18 cellular contexts compared by ENCODE assay signal in the genomic region with DNA sequence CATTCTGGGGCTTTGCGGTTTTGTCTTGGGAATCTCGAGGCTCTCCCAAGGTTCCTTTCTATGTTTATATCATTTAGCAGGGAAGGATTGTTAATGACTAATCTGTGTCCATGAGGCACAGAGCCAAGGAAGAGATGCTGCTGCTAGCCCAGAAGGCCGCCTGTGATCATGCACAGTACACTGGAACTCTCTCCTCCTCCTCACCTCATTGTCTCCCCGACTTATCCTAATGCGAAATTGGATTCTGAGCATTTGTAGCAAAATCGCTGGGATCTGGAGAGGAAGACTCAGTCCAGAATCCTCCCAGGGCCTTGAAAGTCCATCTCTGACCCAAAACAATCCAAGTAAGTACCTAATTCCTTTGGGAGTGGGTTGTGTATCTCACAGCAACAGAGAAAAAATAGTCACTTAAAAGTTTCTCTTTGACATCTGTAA. TPM values are rescaled to one million over a fixed set of nuclear protein-coding genes. Genes with fewer than 3 reads are reported as not detected.
DNase-seq lines count a peak whose midpoint lies in the region; ATAC-seq and TF ChIP-seq lines count a peak whose summit lies in the region.
"Had no signal": no experiment of that assay in that cellular context is flagged by ENCODE, and none has a peak within 500 bp of the region (broad histone marks: within the 10 kb centered on the region; RNA-seq: fewer than 3 reads in every experiment).

A gene (plus strand): TSS at position 151 of the 435 bp plus-strand sequence. CDS start 19,458 bp downstream, outside the sequence.

- no peaks in the 10 kb centered on the region for H3K9me3 Mint-ChIP-seq in osteocyte (ENCODE audit: unreplicated experiment)
- H3K9me3 Mint-ChIP-seq: activated B cell treated with CpG ODN at 0.5 μM for 24 hours had no signal

- H3K27ac Mint-ChIP-seq in osteocyte (ENCODE audit: unreplicated experiment) = no peak within 1 kb of the TSS
- H3K27ac Mint-ChIP-seq: activated B cell treated with CpG ODN at 0.5 μM for 24 hours had no signal

- H3K36me3 ChIP-seq in osteoblast (ENCODE audit: insufficient read depth, low read length) (no peaks in the 10 kb centered on the region), gastroesophageal sphincter (no peaks in the 10 kb centered on the region)
- H3K36me3 ChIP-seq: BLaER1 treated with 17β-estradiol and CSF1 and Interleukin-3, amounts not matched to agents 10 nM and 100 nM; uterus had no signal

- no peak for TF ChIP-seq POLR2A in gastroesophageal sphincter (IDR thresholded peaks at IDR 0.05)

- peak; percentile 28 for DNase-seq in AG10803 (ENCODE audit: low read depth)
- peak; percentile 72 for DNase-seq in RPMI7951 (ENCODE audit: low read depth)
- peak; percentile 42 for DNase-seq in fibroblast of pulmonary artery (ENCODE audit: low read depth)
- DNase-seq in osteoblast (ENCODE audit: insufficient read length, low spot score, missing footprints) = peak; percentile 75
- no peak for DNase-seq in osteocyte (ENCODE audit: extremely low spot score, unreplicated experiment)
- no peak for DNase-seq in Right ventricle myocardium superior
- no peak for DNase-seq in DMS 273 treated with DMSO at 0.1 percent for 48 hours (lab: John Stamatoyannopoulos, UW)
- DNase-seq: activated B cell treated with CpG ODN at 0.5 μM for 24 hours; activated T-cell treated with anti-CD3 and anti-CD28 coated beads, Interleukin-2, amount 50 U/mL, for 1 hour; glutamatergic neuron; NCI-H2029 treated with DMSO at 0.1 percent for 48 hours; nucleus accumbens; stimulated activated CD8-positive, alpha-beta memory T cell treated with anti-CD3 and anti-CD28 coated beads, Interleukin-4, amount 100 ng/mL, for 48 hours; uterus had no signal

- H3K36me3 Mint-ChIP-seq in osteocyte (ENCODE audit: unreplicated experiment) = no peaks in the 10 kb centered on the region

- H3K27ac ChIP-seq in osteoblast (ENCODE audit: low read depth, low read length) (no peak within 1 kb of the TSS), gastroesophageal sphincter (no peak within 1 kb of the TSS)
- H3K27ac ChIP-seq: BLaER1 treated with 17β-estradiol and CSF1 and Interleukin-3, amounts not matched to agents 10 nM and 100 nM; SK-N-MC; uterus had no signal

- H3K79me2 ChIP-seq in osteoblast (ENCODE audit: insufficient read depth, low read length) = no peaks in the 10 kb centered on the region

- H3K27me3 ChIP-seq in osteoblast (ENCODE audit: insufficient read depth, low read length) (no peaks in the 10 kb centered on the region), gastroesophageal sphincter (no peaks in the 10 kb centered on the region)
- H3K27me3 ChIP-seq: BLaER1 treated with 17β-estradiol and CSF1 and Interleukin-3, amounts not matched to agents 10 nM and 100 nM; uterus had no signal

- H3K4me1 ChIP-seq in osteoblast (ENCODE audit: insufficient read depth, low read length) = no peaks in the 10 kb centered on the region
- H3K4me1 ChIP-seq in gastroesophageal sphincter = peaks cover 0 to 9% (median 0%) of the 10 kb centered on the region in 3 donors
- H3K4me1 ChIP-seq: BLaER1 treated with 17β-estradiol and CSF1 and Interleukin-3, amounts not matched to agents 10 nM and 100 nM; uterus had no signal

- H3K4me3 Mint-ChIP-seq in osteocyte (ENCODE audit: unreplicated experiment) = no peak within 1 kb of the TSS
- H3K4me3 Mint-ChIP-seq: activated B cell treated with CpG ODN at 0.5 μM for 24 hours had no signal

- 11 to 53% methylated on average over 4 to 6 of the region's 6 CpGs for WGBS in gastroesophageal sphincter (ENCODE audit: low coverage in 1 of 2), 2 donors

- no peaks in the 10 kb centered on the region for H4K20me1 ChIP-seq in osteoblast (ENCODE audit: insufficient read depth, low read length)
- H4K20me1 ChIP-seq: BLaER1 treated with 17β-estradiol and CSF1 and Interleukin-3, amounts not matched to agents 10 nM and 100 nM had no signal

- TF ChIP-seq CTCF in AG10803 (conservative IDR thresholded peaks at IDR 0.05; ENCODE audit: low read length) (no peak), fibroblast of pulmonary artery (IDR thresholded peaks at IDR 0.05; ENCODE audit: low read length, missing control alignments) (no peak), osteoblast (IDR thresholded peaks at IDR 0.05; ENCODE audit: extremely low read depth, low read depth, low read length) (no peak), osteocyte (IDR thresholded peaks at IDR 0.05) (no peak), gastroesophageal sphincter (IDR thresholded peaks at IDR 0.05) (no peak)

- H3K4me1 Mint-ChIP-seq in osteocyte (ENCODE audit: unreplicated experiment) = no peaks in the 10 kb centered on the region
- H3K4me1 Mint-ChIP-seq: activated B cell treated with CpG ODN at 0.5 μM for 24 hours had no signal

- peaks cover 4% of the 10 kb centered on the region for H3K27me3 Mint-ChIP-seq in osteocyte (ENCODE audit: unreplicated experiment)

- H3K4me3 ChIP-seq in AG10803 (ENCODE audit: low read length) (no peak within 1 kb of the TSS), fibroblast of pulmonary artery (replicated peaks; ENCODE audit: low read depth, low read length) (no peak within 1 kb of the TSS), osteoblast (ENCODE audit: insufficient read depth, low read length) (no peak within 1 kb of the TSS), gastroesophageal sphincter (no peak within 1 kb of the TSS)
- H3K4me3 ChIP-seq: BLaER1 treated with 17β-estradiol and CSF1 and Interleukin-3, amounts not matched to agents 10 nM and 100 nM; SK-N-MC; uterus had no signal

- no peak for ATAC-seq in Right ventricle myocardium superior (ENCODE audit: poor library complexity)
- ATAC-seq in gastroesophageal sphincter = no peak

- H3K9me3 ChIP-seq in osteoblast (ENCODE audit: low read depth, low read length) (no peaks in the 10 kb centered on the region), gastroesophageal sphincter (no peaks in the 10 kb centered on the region)
- H3K9me3 ChIP-seq: BLaER1 treated with 17β-estradiol and CSF1 and Interleukin-3, amounts not matched to agents 10 nM and 100 nM; uterus had no signal

- H3K4me2 ChIP-seq in osteoblast (ENCODE audit: insufficient read depth, low read length) = no peak within 1 kb of the TSS
- H3K4me2 ChIP-seq: BLaER1 treated with 17β-estradiol and CSF1 and Interleukin-3, amounts not matched to agents 10 nM and 100 nM had no signal

- no peak within 1 kb of the TSS for H2AFZ ChIP-seq in osteoblast (ENCODE audit: low read length)

- TF ChIP-seq EP300 in gastroesophageal sphincter (IDR thresholded peaks at IDR 0.05) = no peak

- intact Hi-C loops in Right ventricle myocardium superior (cut with DNase I) = no loop called here

RNA-seq across cellular contexts. Expression of the gene that starts here (rescaled TPM):
- not detected in 2 replicates for total RNA-seq in RPMI7951 (2014; rRNA removed; shearing (Covaris generic))
- not detected in 2 replicates for total RNA-seq in osteoblast
- total RNA-seq in osteocyte = not detected in 2 replicates
- total RNA-seq in Right ventricle myocardium superior = not detected
- total RNA-seq in gastroesophageal sphincter = not detected
- total RNA-seq: activated B cell treated with CpG ODN at 0.5 μM for 24 hours, lower leg skin had no signal

Comparison
In these comparisons a context has a peak if more than half of its experiments do, and no peak if none do; other contexts are left out.
1. Peak in DNase-seq in RPMI7951; RNA of the gene not detected or under 1 TPM.
2. Peak in DNase-seq in osteoblast; RNA of the gene not detected or under 1 TPM.
3. DNase-seq: peak in AG10803 (single experiment) and fibroblast of pulmonary artery (single experiment); none in osteocyte (single experiment), Right ventricle myocardium superior (single experiment) and DMS 273 treated with DMSO at 0.1 percent for 48 hours (single experiment).